8 cellular contexts compared by ENCODE assay signal in the genomic region with DNA sequence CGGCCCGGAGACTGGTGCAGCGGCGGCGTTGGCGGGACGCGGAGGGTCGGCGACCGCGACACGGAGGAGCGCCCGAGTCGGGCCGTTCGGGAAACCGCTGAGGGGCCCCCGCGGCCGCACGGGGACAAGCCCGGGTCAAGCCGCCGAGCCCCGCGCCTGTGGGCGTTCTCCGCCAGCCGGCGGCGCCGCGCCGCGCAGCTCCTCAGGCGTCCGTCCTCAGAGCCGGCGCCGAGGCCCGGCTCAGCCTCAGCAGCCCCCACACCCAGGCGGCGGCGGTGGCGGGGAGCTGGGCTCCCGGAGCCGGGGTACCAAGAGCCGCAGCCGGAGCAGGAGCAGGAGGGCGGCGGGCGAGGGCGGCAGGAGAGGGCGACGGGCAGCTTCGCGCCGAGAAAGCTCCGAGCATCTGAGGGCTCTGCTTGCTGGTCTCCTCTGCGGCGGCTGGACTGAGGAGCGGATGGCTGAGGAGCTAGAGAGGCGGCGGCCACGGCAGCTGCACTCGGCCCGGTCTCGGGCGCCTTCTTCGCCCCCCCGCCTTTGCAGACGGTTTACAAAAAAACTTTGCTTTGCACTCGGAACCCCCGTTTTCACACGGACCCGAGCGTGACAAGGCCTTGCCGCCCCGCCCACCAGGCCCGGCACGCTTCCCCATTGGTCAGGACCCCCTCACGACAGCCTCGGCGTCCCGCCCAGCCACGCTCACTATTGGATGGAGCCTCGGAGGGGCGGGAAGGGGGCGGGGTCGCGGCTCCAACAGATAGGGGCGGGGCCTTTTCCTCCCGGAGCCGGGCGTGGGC. TPM values are rescaled to one million over a fixed set of nuclear protein-coding genes. Genes with fewer than 3 reads are reported as not detected.
DNase-seq lines count a peak whose midpoint lies in the region; ATAC-seq and TF ChIP-seq lines count a peak whose summit lies in the region.

TSS of gene SLC30A1 (minus strand) at position 522 of the 794 bp plus-strand sequence. CDS start 549 bp downstream, outside the sequence.

- DNase-seq in GM12864 (ENCODE audit: low read depth): peak; percentile 95
- DNase-seq in NCI-H1417 (lab: John Stamatoyannopoulos, UW): peak; percentile 93 to 98 (median 96)
- DNase-seq in SW 1271 (lab: John Stamatoyannopoulos, UW): peak; percentile 77 to 86
- peak; percentile 99 for DNase-seq in activated naive CD8-positive, alpha-beta T cell treated with anti-CD3 and anti-CD28 coated beads, Interleukin-2, amount 50 U/mL, for 24 hours
- peak; percentile 99 for DNase-seq in cardiac muscle cell (ENCODE audit: low read depth in 1 of 2, low spot score in 1 of 2)
- DNase-seq in pons (ENCODE audit: low spot score): peak; percentile 98
- peak; percentile 98 for DNase-seq in type B pancreatic cell (ENCODE audit: extremely low spot score, unreplicated experiment)

- H3K4me1 ChIP-seq in cardiac muscle cell (ENCODE audit: low read depth): peaks cover 12% of the 10 kb centered on the region

- H3K4me3 ChIP-seq in GM12864 (ENCODE audit: low read depth, low read length): peak within 1 kb of the TSS; percentile 94
- peak within 1 kb of the TSS; percentile 73 for H3K4me3 ChIP-seq in cardiac muscle cell

- peaks cover 11% of the 10 kb centered on the region for H3K36me3 Mint-ChIP-seq in activated naive CD8-positive, alpha-beta T cell treated with anti-CD3 and anti-CD28 coated beads, Interleukin-2, amount 50 U/mL, for 24 hours (ENCODE audit: low read depth)
- H3K36me3 Mint-ChIP-seq in type B pancreatic cell: peaks cover 11% of the 10 kb centered on the region

- H3K4me3 Mint-ChIP-seq in activated naive CD8-positive, alpha-beta T cell treated with anti-CD3 and anti-CD28 coated beads, Interleukin-2, amount 50 U/mL, for 24 hours: peak within 1 kb of the TSS; percentile 89
- peak within 1 kb of the TSS; percentile 97 for H3K4me3 Mint-ChIP-seq in type B pancreatic cell

- H3K27me3 Mint-ChIP-seq in activated naive CD8-positive, alpha-beta T cell treated with anti-CD3 and anti-CD28 coated beads, Interleukin-2, amount 50 U/mL, for 24 hours: no peaks in the 10 kb centered on the region
- no peaks in the 10 kb centered on the region for H3K27me3 Mint-ChIP-seq in type B pancreatic cell

- H3K9me3 ChIP-seq in cardiac muscle cell (ENCODE audit: low read depth): no peaks in the 10 kb centered on the region

- H3K4me1 Mint-ChIP-seq in activated naive CD8-positive, alpha-beta T cell treated with anti-CD3 and anti-CD28 coated beads, Interleukin-2, amount 50 U/mL, for 24 hours: peaks cover 40% of the 10 kb centered on the region
- peaks cover 30% of the 10 kb centered on the region for H3K4me1 Mint-ChIP-seq in type B pancreatic cell (ENCODE audit: unreplicated experiment)

- no peaks in the 10 kb centered on the region for H3K9me3 Mint-ChIP-seq in activated naive CD8-positive, alpha-beta T cell treated with anti-CD3 and anti-CD28 coated beads, Interleukin-2, amount 50 U/mL, for 24 hours
- no peaks in the 10 kb centered on the region for H3K9me3 Mint-ChIP-seq in type B pancreatic cell

- TF ChIP-seq CTCF in GM12864 (IDR thresholded peaks at IDR 0.05; ENCODE audit: low read depth, low read length, missing control alignments): no peak
- no peak for TF ChIP-seq CTCF in cardiac muscle cell (IDR thresholded peaks at IDR 0.05; ENCODE audit: low read depth, low read length)
- TF ChIP-seq CTCF in type B pancreatic cell (conservative IDR thresholded peaks at IDR 0.05): no peak

- peak within 1 kb of the TSS; percentile 76 for H3K27ac ChIP-seq in cardiac muscle cell

- peaks cover 5% of the 10 kb centered on the region for H3K36me3 ChIP-seq in cardiac muscle cell

- H3K27ac Mint-ChIP-seq in activated naive CD8-positive, alpha-beta T cell treated with anti-CD3 and anti-CD28 coated beads, Interleukin-2, amount 50 U/mL, for 24 hours: peak within 1 kb of the TSS; percentile 85
- peak within 1 kb of the TSS; percentile 90 for H3K27ac Mint-ChIP-seq in type B pancreatic cell

- peak; percentile 87 for ATAC-seq in HG02759 (IDR thresholded peaks at IDR 0.05; ENCODE audit: unreplicated experiment)
- peak; percentile 95 for ATAC-seq in activated naive CD8-positive, alpha-beta T cell treated with anti-CD3 and anti-CD28 coated beads, Interleukin-2, amount 50 U/mL, for 24 hours

- H3K27me3 ChIP-seq in cardiac muscle cell: no peaks in the 10 kb centered on the region

RNA-seq across cellular contexts. Expression of gene SLC30A1, which starts in this region (rescaled TPM):
- total RNA-seq in cardiac muscle cell: 8.1 and 10.8 TPM in 2 replicates
- polyA plus RNA-seq in cardiac muscle cell: 6.8 and 7.1 TPM in 2 replicates
- total RNA-seq in type B pancreatic cell (ENCODE audit: low replicate concordance): 21.8 and 46.2 TPM in 2 replicates

Comparison
In these comparisons a context has a peak if more than half of its experiments do, and no peak if none do; other contexts are left out.
1. Peak in every context shown above with its lines: DNase-seq, ATAC-seq, H3K4me3 ChIP-seq and H3K27ac ChIP-seq.